In the genomic region with DNA sequence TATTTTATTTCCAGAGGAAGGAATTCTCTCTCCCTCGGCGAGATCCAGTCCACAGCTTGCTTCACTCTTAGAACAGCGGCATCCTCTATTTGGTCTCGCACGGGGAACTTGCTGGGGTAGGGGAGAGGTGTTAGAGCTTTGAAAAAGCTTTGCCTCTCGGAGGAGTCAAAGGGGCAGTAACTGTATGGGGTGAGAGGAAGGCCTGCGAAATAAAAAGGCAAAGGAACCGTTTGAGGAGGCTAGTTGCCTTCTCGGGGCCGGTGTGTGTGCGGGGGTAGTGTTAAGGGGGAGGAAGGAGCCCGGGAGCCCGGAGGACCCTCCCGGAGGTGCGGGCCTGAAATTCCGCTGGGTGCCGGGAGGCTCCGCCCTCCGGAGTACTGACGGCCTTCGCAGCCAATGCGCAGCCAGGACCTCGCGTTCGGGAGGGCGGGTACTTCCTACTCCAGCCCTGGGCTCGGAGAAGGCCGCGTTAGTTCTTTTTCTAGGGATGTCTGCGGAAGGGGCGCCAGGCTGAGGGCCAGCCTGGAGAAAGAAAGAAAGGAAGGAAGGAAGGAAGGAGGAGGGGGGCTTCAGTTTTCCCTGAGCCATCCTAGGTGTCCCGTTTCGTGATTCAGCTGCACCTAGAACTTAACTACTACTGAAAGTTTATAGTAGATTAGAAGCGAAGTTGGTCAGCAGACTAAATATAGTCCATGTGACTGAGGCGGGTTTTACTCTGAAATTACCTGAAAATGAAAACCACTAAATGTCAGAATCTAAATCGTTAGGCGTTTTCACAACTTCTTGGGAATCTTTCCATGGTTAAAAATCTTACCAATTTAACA, we compare ENCODE assay signal across 8 cellular contexts. TPM values are rescaled to one million over a fixed set of nuclear protein-coding genes. Genes with fewer than 3 reads are reported as not detected.
DNase-seq lines count a peak whose midpoint lies in the region; ATAC-seq and TF ChIP-seq lines count a peak whose summit lies in the region.

No MANE protein-coding gene starts in this region.

- H3K36me3 ChIP-seq in CD8-positive, alpha-beta T cell (ENCODE audit: insufficient read depth, low read length) = no peaks in the 10 kb centered on the region
- H3K36me3 ChIP-seq in duodenal mucosa (ENCODE audit: control insufficient read depth in 1 of 2, insufficient read depth in 2 of 2, low read length in 2 of 2) = no peaks in the 10 kb centered on the region
- no peaks in the 10 kb centered on the region for H3K36me3 ChIP-seq in lower lobe of right lung

- peaks cover 46% of the 10 kb centered on the region for H3K4me1 ChIP-seq in CD8-positive, alpha-beta T cell (ENCODE audit: insufficient read depth, low read length)
- H3K4me1 ChIP-seq in duodenal mucosa (ENCODE audit: control insufficient read depth in 1 of 2, insufficient read depth in 2 of 2, low read length in 2 of 2) (peaks cover 31 to 39% of the 10 kb centered on the region in 2 donors), lower lobe of right lung (peaks cover 42% of the 10 kb centered on the region)

- H3K27me3 ChIP-seq in CD8-positive, alpha-beta T cell (ENCODE audit: insufficient read depth, low read length) = no peaks in the 10 kb centered on the region
- no peaks in the 10 kb centered on the region for H3K27me3 ChIP-seq in HL-60 (ENCODE audit: insufficient read depth, poor library complexity, severe bottlenecking)
- H3K27me3 ChIP-seq in duodenal mucosa (ENCODE audit: control insufficient read depth in 1 of 2, insufficient read depth in 2 of 2, low read length in 2 of 2) = no peaks in the 10 kb centered on the region
- no peaks in the 10 kb centered on the region for H3K27me3 ChIP-seq in lower lobe of right lung (ENCODE audit: low read depth)

- TF ChIP-seq CTCF in CD8-positive, alpha-beta T cell (IDR thresholded peaks at IDR 0.05) = no peak
- TF ChIP-seq CTCF in HL-60 (IDR thresholded peaks at IDR 0.05; ENCODE audit: insufficient read depth, low read length) (no peak), lower lobe of right lung (IDR thresholded peaks at IDR 0.05) (no peak)

- no peaks in the 10 kb centered on the region for H3K27me3 Mint-ChIP-seq in CD8-positive, alpha-beta T cell (ENCODE audit: low read depth)
- H3K27me3 Mint-ChIP-seq in activated CD4-positive, alpha-beta memory T cell treated with anti-CD3 and anti-CD28 coated beads for 36 hours = no peaks in the 10 kb centered on the region

- H3K27ac Mint-ChIP-seq in CD8-positive, alpha-beta T cell = peak overlapping the region; percentile 100
- peak overlapping the region; percentile 97 for H3K27ac Mint-ChIP-seq in activated CD4-positive, alpha-beta memory T cell treated with anti-CD3 and anti-CD28 coated beads for 36 hours

- intact Hi-C loops in CD8-positive, alpha-beta T cell (cut with DNase I, micrococcal nuclease) = loop anchor here (1.0 to 10.0 kb wide), 13 partner anchors 14 to 776 kb away; a partner anchor contains a TSS
- intact Hi-C loops in activated CD4-positive, alpha-beta memory T cell treated with anti-CD3 and anti-CD28 coated beads for 36 hours (cut with micrococcal nuclease) = loop anchor here (1.0 to 10.0 kb wide), 12 partner anchors 8 to 634 kb away; a partner anchor contains a TSS
- intact Hi-C loops in lower lobe of right lung (cut with DNase I) = no loop called here

- CTCF ChIA-PET in CD8-positive, alpha-beta T cell (lab: Charles Lee) = interaction anchor here (1.0 to 2.2 kb wide), 3 partner anchors 10 to 306 kb away, joined by 3 to 12 read pairs (median 6); no protein-coding TSS in a partner anchor
- CTCF ChIA-PET in activated CD4-positive, alpha-beta memory T cell treated with anti-CD3 and anti-CD28 coated beads for 36 hours (lab: Charles Lee) = interaction anchor here (1.0 to 1.4 kb wide), 7 partner anchors 8 to 541 kb away, joined by 3 to 5 read pairs (median 3); no protein-coding TSS in a partner anchor

- DNase-seq in CD8-positive, alpha-beta T cell = peak; percentile 55 to 87 (median 82)
- DNase-seq in HL-60 (ENCODE audit: low read depth in 1 of 2, low spot score in 1 of 2) (peak in 1 of 2 experiments; percentile 90), NCI-H82 treated with DMSO at 0.1 percent for 48 hours (lab: John Stamatoyannopoulos, UW; ENCODE audit: unreplicated experiment) (peak; percentile 94), lower lobe of right lung (peak; percentile 93)
- DNase-seq in activated CD4-positive, alpha-beta memory T cell treated with anti-CD3 and anti-CD28 coated beads for 36 hours = peak; percentile 91
- peak in 2 of 3 donors; percentile 59 to 76 for DNase-seq in stimulated activated CD4-positive, alpha-beta T cell treated with anti-CD3 and anti-CD28 coated beads, TNF-alpha, amount 100 ng/mL, for 1 hour (ENCODE audit: low read depth in 3 of 3, low spot score in 1 of 3)

- H3K27ac ChIP-seq in CD8-positive, alpha-beta T cell (ENCODE audit: low read depth, low read length) = peak overlapping the region; percentile 88
- peak overlapping the region; percentile 82 for H3K27ac ChIP-seq in HL-60 (replicated peaks)
- H3K27ac ChIP-seq in duodenal mucosa (ENCODE audit: low read depth, low read length) = peak overlapping the region; percentile 85
- peak overlapping the region; percentile 97 for H3K27ac ChIP-seq in lower lobe of right lung

- no peaks in the 10 kb centered on the region for H3K9me3 ChIP-seq in CD8-positive, alpha-beta T cell (ENCODE audit: low read length)
- H3K9me3 ChIP-seq in duodenal mucosa (ENCODE audit: control insufficient read depth in 1 of 2, low read length in 2 of 2) (no peaks in the 10 kb centered on the region), lower lobe of right lung (no peaks in the 10 kb centered on the region)

- H3K4me3 ChIP-seq in CD8-positive, alpha-beta T cell (ENCODE audit: low read depth, low read length) = peak overlapping the region; percentile 86
- peak overlapping the region; percentile 89 for H3K4me3 ChIP-seq in HL-60 (replicated peaks; ENCODE audit: insufficient read depth, low read length)
- peak overlapping the region; percentile 74 to 75 for H3K4me3 ChIP-seq in duodenal mucosa (ENCODE audit: low read depth in 1 of 2, low read length in 2 of 2)
- H3K4me3 ChIP-seq in lower lobe of right lung = peak overlapping the region; percentile 86

- peak; percentile 73 for ATAC-seq in CD8-positive, alpha-beta T cell
- ATAC-seq in GM19467 (IDR thresholded peaks at IDR 0.05; ENCODE audit: unreplicated experiment) (peak; percentile 70), lower lobe of right lung (peak; percentile 88 to 92)

- H3K36me3 Mint-ChIP-seq in CD8-positive, alpha-beta T cell = peaks cover 16% of the 10 kb centered on the region
- peaks cover 5% of the 10 kb centered on the region for H3K36me3 Mint-ChIP-seq in activated CD4-positive, alpha-beta memory T cell treated with anti-CD3 and anti-CD28 coated beads for 36 hours

- peak overlapping the region; percentile 99 for H3K4me3 Mint-ChIP-seq in CD8-positive, alpha-beta T cell
- H3K4me3 Mint-ChIP-seq in activated CD4-positive, alpha-beta memory T cell treated with anti-CD3 and anti-CD28 coated beads for 36 hours = peak overlapping the region; percentile 98

- no peaks in the 10 kb centered on the region for H3K9me3 Mint-ChIP-seq in CD8-positive, alpha-beta T cell
- H3K9me3 Mint-ChIP-seq in activated CD4-positive, alpha-beta memory T cell treated with anti-CD3 and anti-CD28 coated beads for 36 hours = no peaks in the 10 kb centered on the region

- POLR2A ChIA-PET in CD8-positive, alpha-beta T cell (lab: Charles Lee) = interaction anchor here (0.7 to 2.2 kb wide), 14 partner anchors 9 to 719 kb away, joined by 3 to 16 read pairs (median 4); no protein-coding TSS in a partner anchor
- POLR2A ChIA-PET in activated CD4-positive, alpha-beta memory T cell treated with anti-CD3 and anti-CD28 coated beads for 36 hours (lab: Charles Lee) = interaction anchor here (0.7 to 2.2 kb wide), 9 partner anchors 8 to 481 kb away, joined by 3 to 9 read pairs (median 3); a partner anchor contains a TSS

- peaks cover 55% of the 10 kb centered on the region for H3K4me1 Mint-ChIP-seq in CD8-positive, alpha-beta T cell (ENCODE audit: low read depth)
- peaks cover 41% of the 10 kb centered on the region for H3K4me1 Mint-ChIP-seq in activated CD4-positive, alpha-beta memory T cell treated with anti-CD3 and anti-CD28 coated beads for 36 hours (ENCODE audit: low read depth)

- peak overlapping the region; percentile 68 to 80 for H3K9ac ChIP-seq in duodenal mucosa (ENCODE audit: low read depth in 1 of 2, low read length in 2 of 2)

RNA-seq across cellular contexts. Expression of a gene that starts 2.2 kb away (rescaled TPM):
- total RNA-seq in CD8-positive, alpha-beta T cell = 10 to 100 TPM; 12.1 to 16.1 TPM
- 10 to 100 TPM; 61.6 to 62.0 TPM for total RNA-seq in activated CD4-positive, alpha-beta memory T cell treated with anti-CD3 and anti-CD28 coated beads for 36 hours
- total RNA-seq in lower lobe of right lung = 98.1 TPM
